Comparison of ENCODE assay signal across 22 cellular contexts in genomic region chr6:51301969-51302368, GRCh38.
DNase-seq lines count a peak whose midpoint lies in the region; ATAC-seq and FAIRE-seq lines count a peak whose summit lies in the region.
"Had no signal": no experiment of that assay in that cellular context is flagged by ENCODE, and none has a peak within 500 bp of the region (broad histone marks: within the 10 kb centered on the region; RNA-seq: fewer than 3 reads in every experiment).

No MANE protein-coding gene starts in this region.

- ATAC-seq in GM21723 (IDR thresholded peaks at IDR 0.05; ENCODE audit: unreplicated experiment): peak; percentile 48
- ATAC-seq in HG03139 (IDR thresholded peaks at IDR 0.05; ENCODE audit: unreplicated experiment): peak; percentile 38
- ATAC-seq in Right ventricle myocardium superior (ENCODE audit: poor library complexity): no peak
- ATAC-seq in GM21786 (IDR thresholded peaks at IDR 0.05; ENCODE audit: unreplicated experiment): no peak
- ATAC-seq: Panc1, T-cell had no signal

- H4K5ac ChIP-seq in mesendoderm (ENCODE audit: low read length): no peak overlapping the region

- H3K27ac ChIP-seq in caudate nucleus (ENCODE audit: low read depth, low read length) (no peak overlapping the region), mesendoderm (ENCODE audit: low read depth, low read length) (no peak overlapping the region)
- H3K27ac ChIP-seq: ascending aorta, coronary artery, tibial nerve had no signal

- no peak overlapping the region for H2AK5ac ChIP-seq in mesendoderm (ENCODE audit: low read length)

- no peaks in the 10 kb centered on the region for H3K79me1 ChIP-seq in mesendoderm (ENCODE audit: low read length)

- no peak overlapping the region for H3K4ac ChIP-seq in mesendoderm (ENCODE audit: low read depth, low read length)

- no peak overlapping the region for H2BK120ac ChIP-seq in mesendoderm (ENCODE audit: low read depth, low read length)

- H3K23ac ChIP-seq in mesendoderm (ENCODE audit: low read length): no peak overlapping the region

- no peaks in the 10 kb centered on the region for H3K27me3 ChIP-seq in mesendoderm (ENCODE audit: insufficient read depth, low read length, poor library complexity)
- H3K27me3 ChIP-seq: ascending aorta, tibial nerve had no signal

- no peak overlapping the region for H4K8ac ChIP-seq in mesendoderm (ENCODE audit: low read depth, low read length)

- WGBS in mesendoderm (ENCODE audit: extremely low coverage, insufficient coverage, low lambda C conversion rate): no CpG with 5 or more reads among the region's 3 CpGs

- intact Hi-C loops in Right ventricle myocardium superior (cut with DNase I): no loop called here

- no peak overlapping the region for H3K56ac ChIP-seq in mesendoderm (ENCODE audit: low read length)

- FAIRE-seq in GM18507 (lab: Jason Lieb, UNC): peak; percentile 80
- FAIRE-seq: G401.6, islet of Langerhans had no signal

- H3K36me3 ChIP-seq in mesendoderm (ENCODE audit: control insufficient read depth, insufficient read depth, low read length): no peaks in the 10 kb centered on the region
- H3K36me3 ChIP-seq: ascending aorta, tibial nerve had no signal

- DNase-seq in GM18507 (ENCODE audit: extremely low spot score, insufficient read length, low read depth) (no peak), caudate nucleus (lab: John Stamatoyannopoulos, UW) (peak in 34 of 61 donors; percentile 0 to 85 (median 22)), Right ventricle myocardium superior (no peak), RKO (ENCODE audit: low spot score) (no peak), mesendoderm (no peak)
- DNase-seq: activated B cell treated with CpG ODN at 0.5 μM for 24 hours; activated gamma-delta T cell treated with Interleukin-2 at 50 U/mL for 16 hours; glutamatergic neuron; NCI-H146; NCI-H446 treated with DMSO at 0.1 percent for 48 hours; occipital lobe; stimulated activated CD4-positive, alpha-beta T cell treated with anti-CD3 and anti-CD28 coated beads, Interleukin-4, amount 100 ng/mL, for 4 hours; T-cell had no signal

- no peaks in the 10 kb centered on the region for H3K79me2 ChIP-seq in mesendoderm (ENCODE audit: control insufficient read depth, insufficient read depth, low read length)

- no peaks in the 10 kb centered on the region for H3K4me1 ChIP-seq in mesendoderm (ENCODE audit: control insufficient read depth, low read depth, low read length)
- H3K4me1 ChIP-seq: ascending aorta, tibial nerve had no signal

- H2BK5ac ChIP-seq in mesendoderm (ENCODE audit: low read length): no peak overlapping the region

- H2BK15ac ChIP-seq in mesendoderm (replicated peaks; ENCODE audit: low read depth): no peak overlapping the region

- H3K9ac ChIP-seq in mesendoderm (ENCODE audit: low read length): no peak overlapping the region

- no peak overlapping the region for H3K4me2 ChIP-seq in mesendoderm (ENCODE audit: low read length)

- H3K18ac ChIP-seq in mesendoderm (ENCODE audit: low read length): no peak overlapping the region

- no peak overlapping the region for H3K4me3 ChIP-seq in mesendoderm (ENCODE audit: low read length)
- H3K4me3 ChIP-seq: ascending aorta, coronary artery, tibial nerve had no signal

Comparison
In these comparisons a context has a peak if more than half of its experiments do, and no peak if none do; other contexts are left out.
1. DNase-seq: peak in caudate nucleus (34 of 61); none in GM18507 (single experiment), Right ventricle myocardium superior (single experiment), RKO (single experiment) and mesendoderm (single experiment).
2. ATAC-seq: peak in GM21723 (single experiment) and HG03139 (single experiment); none in Right ventricle myocardium superior (single experiment) and GM21786 (single experiment).